ENCODE assay signal across 10 cellular contexts in genomic region chr6:101956961-101957360, GRCh38.
"Had no signal": no experiment of that assay in that cellular context is flagged by ENCODE, and none has a peak within 500 bp of the region (broad histone marks: within the 10 kb centered on the region; RNA-seq: fewer than 3 reads in every experiment).

No MANE protein-coding gene starts in this region.

- ATAC-seq: HCT116, K562 had no signal

- H3K27ac ChIP-seq: GM23248 had no signal

- H3K36me3 ChIP-seq: HAP-1 had no signal

- H3K9me3 ChIP-seq: HAP-1 had no signal

- H3K9me3 Mint-ChIP-seq: HFFc6 had no signal

- H3K4me3 ChIP-seq: GM23248, HAP-1, K562 had no signal

- H3K9ac ChIP-seq: GM23248 had no signal

- H3K27ac Mint-ChIP-seq: HFFc6 had no signal

- H2AFZ ChIP-seq: GM23248 had no signal

- FAIRE-seq: HTR-8/SVneo, K562 had no signal

- DNase-seq: GM23248, GOT3, H7, HFFc6, IMR-90, KG1 had no signal

- H3K4me1 ChIP-seq: HAP-1 had no signal

- H3K4me3 Mint-ChIP-seq: HFFc6 had no signal
